ENCODE assay signal across 7 cellular contexts in genomic region chr4:3928974-3929373, GRCh38.
A peak's percentile ranks its signal among the peaks of the same experiment; 100 is the strongest.
DNase-seq lines count a peak whose midpoint lies in the region; ATAC-seq and TF ChIP-seq lines count a peak whose summit lies in the region.
"Not testable (repeated sequence)": the region's sequence is repeated elsewhere in the genome, so short reads cannot be mapped to it uniquely, and the experiment has no call there.

No MANE protein-coding gene starts in this region.

- not testable (repeated sequence) for H3K27me3 ChIP-seq in endodermal cell (ENCODE audit: control insufficient read depth, insufficient read depth, low read length, poor library complexity, severe bottlenecking); trophoblast cell (ENCODE audit: insufficient read depth, low read length)

- peak overlapping the region; percentile 93 for H3K4me3 ChIP-seq in endodermal cell (ENCODE audit: low read length)
- H3K4me3 ChIP-seq in trophoblast cell (ENCODE audit: low read depth, low read length), result not testable (repeated sequence)

- H4K91ac ChIP-seq in trophoblast cell (ENCODE audit: low read depth, low read length), result not testable (repeated sequence)

- H2AFZ ChIP-seq in trophoblast cell (ENCODE audit: insufficient read depth, low read length, poor library complexity), result not testable (repeated sequence)

- not testable (repeated sequence) for ATAC-seq in WTC11

- CTCF ChIA-PET in WTC11 (lab: Charles Lee), result not testable (repeated sequence)

- H2BK12ac ChIP-seq in trophoblast cell (ENCODE audit: low read length), result not testable (repeated sequence)

- H3K27me3 Mint-ChIP-seq in HFFc6 (ENCODE audit: insufficient read depth); endodermal cell (ENCODE audit: insufficient read depth); nephron progenitor cell (ENCODE audit: low read depth, poor library complexity): not testable (repeated sequence)
- peaks cover 22% of the 10 kb centered on the region for H3K27me3 Mint-ChIP-seq in WTC11 (ENCODE audit: low read depth)

- 8 to 19% methylated on average over 2 to 5 of the region's 5 CpGs for WGBS in endodermal cell (ENCODE audit: insufficient coverage in 1 of 2, insufficient read length in 1 of 2), 2 experiments
- WGBS in trophoblast cell (ENCODE audit: extremely low coverage, insufficient coverage, insufficient read length), result no CpG with 5 or more reads among the region's 5 CpGs

- H3K4me1 Mint-ChIP-seq in HFFc6 (ENCODE audit: low read depth) (peaks cover 14% of the 10 kb centered on the region), endodermal cell (peaks cover 28% of the 10 kb centered on the region)
- H3K4me1 Mint-ChIP-seq in WTC11, nephron progenitor cell: not testable (repeated sequence)

- not testable (repeated sequence) for H3K14ac ChIP-seq in trophoblast cell (ENCODE audit: low read length)

- not testable (repeated sequence) for H3K36me3 Mint-ChIP-seq in HFFc6 (ENCODE audit: low read depth); WTC11; endodermal cell (ENCODE audit: low read depth); nephron progenitor cell (ENCODE audit: low read depth)

- H3K9me3 Mint-ChIP-seq in HFFc6, WTC11, nephron progenitor cell: not testable (repeated sequence)
- H3K9me3 Mint-ChIP-seq in endodermal cell, result peaks cover 13% of the 10 kb centered on the region

- not testable (repeated sequence) for H3K79me1 ChIP-seq in trophoblast cell (ENCODE audit: low read length)

- not testable (repeated sequence) for H3K79me2 ChIP-seq in trophoblast cell (ENCODE audit: control insufficient read depth, insufficient read depth, low read length, poor library complexity)

- not testable (repeated sequence) for H3K27ac Mint-ChIP-seq in HFFc6, endodermal cell
- H3K27ac Mint-ChIP-seq in WTC11 (peak overlapping the region; percentile 7; the same call in 1 of the 2 replicates), nephron progenitor cell (peak overlapping the region; percentile 62)

- not testable (repeated sequence) for H2AK5ac ChIP-seq in trophoblast cell (ENCODE audit: low read length)

- not testable (repeated sequence) for H3K27ac ChIP-seq in endodermal cell (ENCODE audit: low read depth, low read length)
- peak overlapping the region; percentile 26 for H3K27ac ChIP-seq in trophoblast cell (ENCODE audit: low read depth, low read length)

- peak overlapping the region; percentile 95 for H3K9ac ChIP-seq in endodermal cell (ENCODE audit: extremely low read depth, low read length, poor library complexity, severe bottlenecking)
- not testable (repeated sequence) for H3K9ac ChIP-seq in trophoblast cell (ENCODE audit: low read length)

- not testable (repeated sequence) for H3K9me3 ChIP-seq in endodermal cell (ENCODE audit: control insufficient read depth, low read length); trophoblast cell (ENCODE audit: insufficient read depth, low read depth, low read length)

- not testable (repeated sequence) for H3K4ac ChIP-seq in trophoblast cell (ENCODE audit: low read depth, low read length)

- not testable (repeated sequence) for H4K12ac ChIP-seq in trophoblast cell (ENCODE audit: low read depth, low read length)

- H3K18ac ChIP-seq in trophoblast cell (ENCODE audit: low read length), result not testable (repeated sequence)

- H3K4me3 Mint-ChIP-seq in HFFc6 (peak overlapping the region; percentile 2; the same call in 1 of the 2 replicates), WTC11 (peak overlapping the region; percentile 52)
- not testable (repeated sequence) for H3K4me3 Mint-ChIP-seq in endodermal cell, nephron progenitor cell

- not testable (repeated sequence) for H3K4me1 ChIP-seq in endodermal cell (ENCODE audit: control insufficient read depth, insufficient read depth, low read length)
- H3K4me1 ChIP-seq in trophoblast cell (ENCODE audit: control insufficient read depth in 1 of 2, insufficient read depth in 2 of 2, low read length in 2 of 2), result peaks cover 12% of the 10 kb centered on the region in 2 experiments

- DNase-seq in ELF-1 (ENCODE audit: low read depth, low spot score), result peak; percentile 47
- not testable (repeated sequence) for DNase-seq in HFFc6; WTC11 (ENCODE audit: low spot score); nephron progenitor cell; trophoblast cell
- DNase-seq in endodermal cell, result peak; percentile 43
- peak; percentile 51 for DNase-seq in left kidney (ENCODE audit: low read depth, low spot score)

- H3K36me3 ChIP-seq in endodermal cell (ENCODE audit: control insufficient read depth, insufficient read depth, low read length), result peaks cover 11% of the 10 kb centered on the region
- H3K36me3 ChIP-seq in trophoblast cell (ENCODE audit: control insufficient read depth in 1 of 2, insufficient read depth in 2 of 2, low read length in 2 of 2), result not testable (repeated sequence)

- POLR2A ChIA-PET in WTC11 (lab: Charles Lee), result not testable (repeated sequence)

- H2BK5ac ChIP-seq in trophoblast cell (ENCODE audit: low read depth, low read length, poor library complexity), result not testable (repeated sequence)

- TF ChIP-seq CTCF in HFFc6 (IDR thresholded peaks at IDR 0.05); WTC11 (IDR thresholded peaks at IDR 0.05); endodermal cell (conservative IDR thresholded peaks at IDR 0.05); nephron progenitor cell (IDR thresholded peaks at IDR 0.05): not testable (repeated sequence)

- H3K23ac ChIP-seq in trophoblast cell (ENCODE audit: low read length), result not testable (repeated sequence)

- H3K4me2 ChIP-seq in trophoblast cell (ENCODE audit: low read length), result not testable (repeated sequence)

- H4K8ac ChIP-seq in trophoblast cell (ENCODE audit: low read depth, low read length), result not testable (repeated sequence)

- not testable (repeated sequence) for H2BK120ac ChIP-seq in trophoblast cell (ENCODE audit: insufficient read depth, low read length, poor library complexity)
